Comparison of ENCODE assay signal across 17 cellular contexts in genomic region chr5:172602712-172603289, GRCh38. TPM values are rescaled to one million over a fixed set of nuclear protein-coding genes. Genes with fewer than 3 reads are reported as not detected.
DNase-seq lines count a peak whose midpoint lies in the region; ATAC-seq, FAIRE-seq and TF ChIP-seq lines count a peak whose summit lies in the region.
"Had no signal": no experiment of that assay in that cellular context is flagged by ENCODE, and none has a peak within 500 bp of the region (broad histone marks: within the 10 kb centered on the region; RNA-seq: fewer than 3 reads in every experiment).

No MANE protein-coding gene starts in this region.

- H3K9me3 Mint-ChIP-seq in natural killer cell treated with Interleukin-12 subunit alpha and Interleukin-12 subunit beta and Interleukin-15 and Interleukin-18, amount 100 ng/mL, for 72 hours = no peaks in the 10 kb centered on the region
- H3K9me3 Mint-ChIP-seq in natural killer cell = no peaks in the 10 kb centered on the region
- H3K9me3 Mint-ChIP-seq: stimulated activated naive CD8-positive, alpha-beta T cell treated with anti-CD3 and anti-CD28 coated beads, Interleukin-15, Interleukin-2, amounts not matched to agents 100 ng/mL and 50 ng/mL, for 24 hours had no signal

- H3K4me3 ChIP-seq in HepG2 (replicated peaks in 1 of 3; ENCODE audit: insufficient read depth in 1 of 3, low read depth in 2 of 3, low read length in 3 of 3) (no peak overlapping the region), rectal smooth muscle tissue (ENCODE audit: low read length) (no peak overlapping the region), aorta (ENCODE audit: low read length in 2 of 2) (no peak overlapping the region)

- TF ChIP-seq POLR2A in HepG2 (IDR thresholded peaks at IDR 0.05; ENCODE audit: insufficient read depth in 1 of 2, low read depth in 2 of 2, low read length in 2 of 2) = no peak

- no peak overlapping the region for H3K4me3 Mint-ChIP-seq in natural killer cell treated with Interleukin-12 subunit alpha and Interleukin-12 subunit beta and Interleukin-15 and Interleukin-18, amount 100 ng/mL, for 72 hours
- no peak overlapping the region for H3K4me3 Mint-ChIP-seq in natural killer cell
- H3K4me3 Mint-ChIP-seq: activated CD8-positive, alpha-beta T cell treated with anti-CD3 and anti-CD28 coated beads for 36 hours; naive thymus-derived CD8-positive, alpha-beta T cell; stimulated activated naive CD8-positive, alpha-beta T cell treated with anti-CD3 and anti-CD28 coated beads, Interleukin-15, Interleukin-2, amounts not matched to agents 100 ng/mL and 50 ng/mL, for 24 hours; T-cell had no signal

- no peaks in the 10 kb centered on the region for H3K4me1 ChIP-seq in HepG2 (ENCODE audit: insufficient read depth, low read length)
- peaks cover 9% of the 10 kb centered on the region for H3K4me1 ChIP-seq in rectal smooth muscle tissue (ENCODE audit: control insufficient read depth, insufficient read depth, low read length)
- H3K4me1 ChIP-seq in aorta (ENCODE audit: control insufficient read depth in 1 of 2, insufficient read depth in 2 of 2, low read length in 2 of 2) = no peaks in the 10 kb centered on the region

- intact Hi-C loops in natural killer cell (cut with micrococcal nuclease) = no loop called here
- intact Hi-C loops in HepG2 (cut with micrococcal nuclease; ENCODE audit: unreplicated experiment) = no loop called here
- intact Hi-C loops in aorta (cut with DNase I) = no loop called here

- H3K9me3 ChIP-seq in HepG2 (ENCODE audit: low read length) = no peaks in the 10 kb centered on the region
- H3K9me3 ChIP-seq in aorta (ENCODE audit: control insufficient read depth, low read length) = peaks cover 2% of the 10 kb centered on the region

- H3K27ac ChIP-seq in HepG2 (ENCODE audit: extremely low read length, insufficient read depth, low read length) = no peak overlapping the region
- peak overlapping the region; percentile 88 for H3K27ac ChIP-seq in rectal smooth muscle tissue (ENCODE audit: low read depth, low read length)
- H3K27ac ChIP-seq in aorta (ENCODE audit: low read depth in 1 of 2, low read length in 2 of 2) = no peak overlapping the region

- CTCF ChIA-PET in HepG2 (lab: Yijun Ruan, JAX; ENCODE audit: low intra/inter-chr PET ratio, low total read pairs) = no interaction called here

- in situ Hi-C loops in HepG2 (cut with HindIII; ENCODE audit: extremely low pct_ligation_motif_present, low pct_unique_long_range_greater_than_20kb) = no loop called here

- 44% methylated on average over 14 of the region's 19 CpGs for WGBS in HepG2 (ENCODE audit: low lambda C conversion rate)
- 35 to 46% methylated on average over 19 of the region's 19 CpGs for WGBS in aorta, 2 donors

- peak; percentile 54 for DNase-seq in natural killer cell treated with Interleukin-12 subunit alpha and Interleukin-12 subunit beta and Interleukin-15 and Interleukin-18, amount 100 ng/mL, for 72 hours (ENCODE audit: low spot score)
- DNase-seq in natural killer cell (no peak), HepG2 (ENCODE audit: low spot score) (no peak), aorta (peak in 1 of 2 donors; percentile 78), NCI-H1048 (lab: John Stamatoyannopoulos, UW) (no peak)
- DNase-seq: activated CD8-positive, alpha-beta T cell treated with anti-CD3 and anti-CD28 coated beads for 36 hours; activated naive CD4-positive, alpha-beta T cell treated with Interleukin-2 at 50 U/mL for 16 hours; Calu3; GOT3; naive thymus-derived CD8-positive, alpha-beta T cell; NCI-H2081; stimulated activated CD4-positive, alpha-beta T cell treated with anti-CD3 and anti-CD28 coated beads, Interleukin-4, amount 100 ng/mL, for 4 hours; T-cell had no signal

- H3K27me3 ChIP-seq in HepG2 (ENCODE audit: control insufficient read depth in 1 of 2, insufficient read depth in 2 of 2, low read length in 2 of 2) = peaks cover 2 to 15% of the 10 kb centered on the region in 2 experiments; a peak in 3 of 5 replicates
- H3K27me3 ChIP-seq in rectal smooth muscle tissue (ENCODE audit: control insufficient read depth, insufficient read depth, low read length) = no peaks in the 10 kb centered on the region
- H3K27me3 ChIP-seq in aorta (ENCODE audit: control insufficient read depth in 1 of 2, insufficient read depth in 2 of 2, low read length in 1 of 2) = no peaks in the 10 kb centered on the region

- POLR2A ChIA-PET in HepG2 (lab: Yijun Ruan, JAX) = no interaction called here

- no peaks in the 10 kb centered on the region for H3K36me3 Mint-ChIP-seq in natural killer cell treated with Interleukin-12 subunit alpha and Interleukin-12 subunit beta and Interleukin-15 and Interleukin-18, amount 100 ng/mL, for 72 hours
- H3K36me3 Mint-ChIP-seq in natural killer cell = no peaks in the 10 kb centered on the region
- H3K36me3 Mint-ChIP-seq: naive thymus-derived CD8-positive, alpha-beta T cell; T-cell had no signal

- ATAC-seq in natural killer cell treated with Interleukin-12 subunit alpha and Interleukin-12 subunit beta and Interleukin-15 and Interleukin-18, amount 100 ng/mL, for 72 hours = no peak
- ATAC-seq in natural killer cell (no peak), HepG2 (no peak), aorta (ENCODE audit: low FRiP score) (peak; percentile 35), GM19351 (IDR thresholded peaks at IDR 0.05; ENCODE audit: unreplicated experiment) (no peak), GM18502 (IDR thresholded peaks at IDR 0.05; ENCODE audit: poor library complexity, unreplicated experiment) (no peak)
- ATAC-seq: activated CD8-positive, alpha-beta T cell treated with anti-CD3 and anti-CD28 coated beads for 36 hours; naive thymus-derived CD8-positive, alpha-beta T cell; T-cell had no signal

- no peaks in the 10 kb centered on the region for H4K20me1 ChIP-seq in HepG2 (ENCODE audit: insufficient read depth, low read length)

- TF ChIP-seq EP300 in HepG2 (IDR thresholded peaks at IDR 0.05; ENCODE audit: low read depth in 2 of 2, low read length in 2 of 2) = no peak
- TF ChIP-seq EP300 in HepG2 (CRISPR knock-in tag; IDR thresholded peaks at IDR 0.05; ENCODE audit: borderline replicate concordance) = no peak

- TF ChIP-seq RAD21 in HepG2 (CRISPR knock-in tag; IDR thresholded peaks at IDR 0.05) = no peak

- H3K27me3 Mint-ChIP-seq in natural killer cell treated with Interleukin-12 subunit alpha and Interleukin-12 subunit beta and Interleukin-15 and Interleukin-18, amount 100 ng/mL, for 72 hours = peaks cover 12 to 29% of the 10 kb centered on the region in 2 donors
- H3K27me3 Mint-ChIP-seq in natural killer cell (ENCODE audit: low read depth in 2 of 2) = peaks cover 7 to 15% of the 10 kb centered on the region in 2 donors

- TF ChIP-seq CTCF in natural killer cell (IDR thresholded peaks at IDR 0.05) = no peak
- no peak for TF ChIP-seq CTCF in HepG2 (CRISPR knock-in tag; IDR thresholded peaks at IDR 0.05)

- no peaks in the 10 kb centered on the region for H3K4me1 Mint-ChIP-seq in natural killer cell treated with Interleukin-12 subunit alpha and Interleukin-12 subunit beta and Interleukin-15 and Interleukin-18, amount 100 ng/mL, for 72 hours (ENCODE audit: low read depth in 2 of 2)
- H3K4me1 Mint-ChIP-seq in natural killer cell = no peaks in the 10 kb centered on the region
- H3K4me1 Mint-ChIP-seq: T-cell had no signal

- H3K4me2 ChIP-seq in HepG2 (ENCODE audit: low read depth, low read length) = no peak overlapping the region

- no peak overlapping the region for H2AFZ ChIP-seq in HepG2 (ENCODE audit: low read length)

- H3K36me3 ChIP-seq in HepG2 (replicated peaks in 1 of 2; ENCODE audit: control insufficient read depth in 1 of 2, insufficient read depth in 2 of 2, low read length in 2 of 2) (no peaks in the 10 kb centered on the region), rectal smooth muscle tissue (ENCODE audit: control insufficient read depth, insufficient read depth, low read length) (no peaks in the 10 kb centered on the region), aorta (ENCODE audit: control insufficient read depth in 1 of 2, insufficient read depth in 2 of 2, low read length in 1 of 2) (no peaks in the 10 kb centered on the region)

- no TSS peak for BruUV-seq in HepG2 (replicated peaks; lab: Mats Ljungman, UMichigan)

- H3K27ac Mint-ChIP-seq in natural killer cell treated with Interleukin-12 subunit alpha and Interleukin-12 subunit beta and Interleukin-15 and Interleukin-18, amount 100 ng/mL, for 72 hours = no peak overlapping the region
- H3K27ac Mint-ChIP-seq in natural killer cell = no peak overlapping the region
- H3K27ac Mint-ChIP-seq: activated CD8-positive, alpha-beta T cell treated with anti-CD3 and anti-CD28 coated beads for 36 hours; stimulated activated naive CD8-positive, alpha-beta T cell treated with anti-CD3 and anti-CD28 coated beads, Interleukin-15, Interleukin-2, amounts not matched to agents 100 ng/mL and 50 ng/mL, for 24 hours; T-cell had no signal

- H3K79me2 ChIP-seq in HepG2 (ENCODE audit: insufficient read depth, low read length) = no peaks in the 10 kb centered on the region

- FAIRE-seq in HepG2 (lab: Jason Lieb, UNC) = no peak

- H3K9ac ChIP-seq in HepG2 (ENCODE audit: insufficient read depth, low read depth, low read length) (no peak overlapping the region), rectal smooth muscle tissue (ENCODE audit: low read length) (no peak overlapping the region)

RNA-seq across cellular contexts. Expression of gene NEURL1B, which starts 38.3 kb away (rescaled TPM):
- under 1 TPM; 0.14 to 0.36 TPM for total RNA-seq in natural killer cell treated with Interleukin-12 subunit alpha and Interleukin-12 subunit beta and Interleukin-15 and Interleukin-18, amount 100 ng/mL, for 72 hours
- under 1 TPM; 0.28 to 0.54 (median 0.45) TPM for total RNA-seq in natural killer cell
- 0.09 and 0.11 TPM in 2 replicates for total RNA-seq in HepG2 (2016; rRNA removed; fragmentation: Illumina TruSeq; extraction: Trizol)
- total RNA-seq in HepG2 (2016; cell fraction: cytosol; rRNA removed; fragmentation: Illumina TruSeq; extraction: Trizol; ENCODE audit: low read depth) = not detected in 2 replicates
- total RNA-seq in HepG2 (2016; cell fraction: insoluble cytoplasmic fraction; rRNA removed; fragmentation: Illumina TruSeq; extraction: Trizol) = 0.03 and 0.13 TPM in 2 replicates
- 0.03 TPM in 2 replicates for total RNA-seq in HepG2 (2016; cell fraction: membrane; rRNA removed; fragmentation: Illumina TruSeq; extraction: Trizol)
- 0.09 TPM in 1 of 2 replicates, not detected in the other for total RNA-seq in HepG2 (2016; cell fraction: nucleus; rRNA removed; fragmentation: Illumina TruSeq; extraction: Trizol)
- 0.13 and 0.14 TPM in 2 replicates for polyA plus RNA-seq in HepG2 (2011; rRNA removed)
- polyA plus RNA-seq in HepG2 (2011; cell fraction: cytosol; rRNA removed) = 0.09 and 0.15 TPM in 2 replicates
- polyA plus RNA-seq in HepG2 (2011; cell fraction: nucleus; rRNA removed) = 0.28 and 0.82 TPM in 2 replicates
- polyA plus RNA-seq in HepG2 (2012) = 0.20 and 0.31 TPM in 2 replicates
- 0.02 and 0.08 TPM in 2 replicates for polyA plus RNA-seq in HepG2 (2016; cell fraction: cytosol; fragmentation: Illumina TruSeq; extraction: Trizol; ENCODE audit: low read depth)
- 0.03 and 0.09 TPM in 2 replicates for polyA plus RNA-seq in HepG2 (2016; cell fraction: insoluble cytoplasmic fraction; fragmentation: Illumina TruSeq; extraction: Trizol; ENCODE audit: low read depth)
- polyA plus RNA-seq in HepG2 (2016; cell fraction: membrane; fragmentation: Illumina TruSeq; extraction: Trizol; ENCODE audit: low read depth) = 0.06 TPM in 1 of 2 replicates, not detected in the other
- polyA plus RNA-seq in HepG2 (2016; cell fraction: nucleus; fragmentation: Illumina TruSeq; extraction: Trizol; ENCODE audit: insufficient read depth, low read depth) = 0.14 TPM in 1 of 2 replicates, not detected in the other
- polyA minus RNA-seq in HepG2 (2011; rRNA and poly(A)+ RNA removed; ENCODE audit: low replicate concordance) = 0.14 and 1.5 TPM in 2 replicates
- 0.09 and 0.20 TPM in 2 replicates for polyA minus RNA-seq in HepG2 (2011; cell fraction: cytosol; rRNA and poly(A)+ RNA removed)
- polyA minus RNA-seq in HepG2 (2011; cell fraction: nucleus; rRNA and poly(A)+ RNA removed) = 0.13 and 0.25 TPM in 2 replicates
- total RNA-seq in aorta = 10 to 100 TPM; 46.1 to 65.8 TPM
- polyA plus RNA-seq in aorta = 1 to 10 TPM; 1.9 to 3.5 TPM

Comparison
In these comparisons a context has a peak if more than half of its experiments do, and no peak if none do; other contexts are left out.
1. RNA of gene NEURL1B, which starts 38.3 kb away (total RNA-seq): 46.1 to 65.8 TPM in aorta; 0.28 to 0.54 TPM in natural killer cell, 0.14 to 0.36 TPM in natural killer cell treated with Interleukin-12 subunit alpha and Interleukin-12 subunit beta and Interleukin-15 and Interleukin-18, amount 100 ng/mL, for 72 hours and 0.03 to 0.13 TPM in HepG2; every median in the first group is over 10 times any median in the second.